In genomic region chr14:31560759-31561154, GRCh38 we compare ENCODE assay signal across 8 cellular contexts. TPM values are rescaled to one million over a fixed set of nuclear protein-coding genes. Genes with fewer than 3 reads are reported as not detected.
DNase-seq lines count a peak whose midpoint lies in the region; ATAC-seq and TF ChIP-seq lines count a peak whose summit lies in the region.

No MANE protein-coding gene starts in this region.

- H3K27me3 ChIP-seq in kidney epithelial cell (ENCODE audit: control insufficient read depth, insufficient read depth, low read length) (no peaks in the 10 kb centered on the region), tibial artery (no peaks in the 10 kb centered on the region)

- intact Hi-C loops in tibial artery (cut with DNase I; ENCODE audit: low total_unique reads) = no loop called here

- peak; percentile 1 for ATAC-seq in HG02885 (IDR thresholded peaks at IDR 0.05; ENCODE audit: poor library complexity, unreplicated experiment)
- peak; percentile 2 to 42 for ATAC-seq in activated naive CD4-positive, alpha-beta T cell treated with anti-CD3 and anti-CD28 coated beads, Interleukin-2, amount 50 U/mL, for 72 hours

- H3K27ac ChIP-seq in tibial artery = peak overlapping the region; percentile 83 to 88

- H3K36me3 Mint-ChIP-seq in activated naive CD4-positive, alpha-beta T cell treated with anti-CD3 and anti-CD28 coated beads, Interleukin-2, amount 50 U/mL, for 72 hours = peaks cover 4 to 8% of the 10 kb centered on the region in 2 donors

- H3K4me1 ChIP-seq in tibial artery = peaks cover 0 to 11% (median 3%) of the 10 kb centered on the region in 4 donors

- no peaks in the 10 kb centered on the region for H3K36me3 ChIP-seq in kidney epithelial cell (ENCODE audit: control insufficient read depth, insufficient read depth, low read length)
- H3K36me3 ChIP-seq in tibial artery = no peaks in the 10 kb centered on the region

- H3K9me3 ChIP-seq in tibial artery = no peaks in the 10 kb centered on the region

- H3K4me3 ChIP-seq in GM08714 (ENCODE audit: low read length) (peak overlapping the region; percentile 94; the same call in 1 of the 2 replicates), kidney epithelial cell (ENCODE audit: low read depth, low read length) (peak overlapping the region; percentile 83), tibial artery (peak overlapping the region; percentile 82 to 84)

- peaks cover 0 to 7% of the 10 kb centered on the region in 2 donors for H3K9me3 Mint-ChIP-seq in activated naive CD4-positive, alpha-beta T cell treated with anti-CD3 and anti-CD28 coated beads, Interleukin-2, amount 50 U/mL, for 72 hours

- H3K27ac Mint-ChIP-seq in activated naive CD4-positive, alpha-beta T cell treated with anti-CD3 and anti-CD28 coated beads, Interleukin-2, amount 50 U/mL, for 72 hours = peak overlapping the region; percentile 94 to 99

- DNase-seq in activated naive CD4-positive, alpha-beta T cell treated with anti-CD3 and anti-CD28 coated beads, Interleukin-2, amount 50 U/mL, for 72 hours (ENCODE audit: low spot score in 2 of 2) = no peak
- DNase-seq in kidney epithelial cell (ENCODE audit: low read depth) (no peak), tibial artery (no peak), amniotic stem cell (lab: John Stamatoyannopoulos, UW) (no peak), NOMO-1 treated with DMSO at 0.1 percent for 48 hours (lab: John Stamatoyannopoulos, UW; ENCODE audit: unreplicated experiment) (no peak), GF-D8 (lab: John Stamatoyannopoulos, UW) (no peak)

- TF ChIP-seq CTCF in kidney epithelial cell (IDR thresholded peaks at IDR 0.05; ENCODE audit: insufficient read depth, low read length, poor library complexity, severe bottlenecking) (no peak), tibial artery (IDR thresholded peaks at IDR 0.05) (no peak)

RNA-seq across cellular contexts. Expression of gene NUBPL, which starts 0.4 kb away (rescaled TPM):
- 10 to 100 TPM in 1 of 2 donors, 1 to 10 TPM in 1; 7.5 to 10.3 TPM for total RNA-seq in activated naive CD4-positive, alpha-beta T cell treated with anti-CD3 and anti-CD28 coated beads, Interleukin-2, amount 50 U/mL, for 72 hours
- total RNA-seq in kidney epithelial cell = 9.8 and 9.9 TPM in 2 replicates
